In the genomic region with DNA sequence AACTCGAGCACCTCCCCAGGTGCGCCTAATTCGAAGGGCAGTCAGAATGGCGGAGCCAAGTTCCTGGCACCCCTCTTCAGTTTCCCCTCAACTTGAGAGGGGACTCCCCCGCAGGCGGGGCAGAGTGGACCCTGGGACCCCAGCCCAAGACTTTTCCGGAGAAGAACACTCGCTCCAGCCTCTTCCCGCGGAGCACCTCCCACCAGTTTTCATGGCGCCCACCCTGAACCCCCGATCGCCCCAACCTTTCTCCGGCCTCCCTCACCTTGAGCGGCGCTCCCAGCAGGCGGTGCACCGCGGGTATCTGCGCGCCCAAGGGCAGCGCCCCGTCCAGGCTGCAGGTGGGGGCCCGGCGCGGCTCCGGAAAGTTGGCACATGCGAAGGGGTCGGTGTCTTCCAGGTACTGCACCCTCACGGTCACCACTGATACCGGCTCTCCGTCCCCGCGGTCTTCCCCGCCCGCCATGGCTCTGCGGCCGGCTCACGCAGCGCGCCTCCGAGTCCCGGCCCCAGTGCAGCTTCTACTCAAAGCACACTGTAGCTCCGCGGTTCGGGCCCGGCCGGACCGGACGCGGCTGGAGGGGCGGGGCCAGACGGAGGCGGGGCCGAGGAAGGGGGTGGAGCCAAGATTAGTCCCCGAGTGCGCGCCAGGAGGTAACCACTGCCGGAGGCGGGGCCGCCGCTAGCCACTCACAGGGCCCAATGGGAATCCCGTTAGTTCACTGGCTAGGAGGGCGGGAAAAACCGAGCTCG, we compare ENCODE assay signal across 1 cellular context.
TF ChIP-seq lines count a peak whose summit lies in the region.

FHOD1 (minus strand) TSS at position 537 of the 753 bp plus-strand sequence; CDS start at position 466, 71 bp downstream.

TF ChIP-seq in HepG2, 621 proteins besides CTCF, POLR2A, EP300 and RAD21 (continued from another document and continues in another):
- TF ChIP-seq, protein P1, sequence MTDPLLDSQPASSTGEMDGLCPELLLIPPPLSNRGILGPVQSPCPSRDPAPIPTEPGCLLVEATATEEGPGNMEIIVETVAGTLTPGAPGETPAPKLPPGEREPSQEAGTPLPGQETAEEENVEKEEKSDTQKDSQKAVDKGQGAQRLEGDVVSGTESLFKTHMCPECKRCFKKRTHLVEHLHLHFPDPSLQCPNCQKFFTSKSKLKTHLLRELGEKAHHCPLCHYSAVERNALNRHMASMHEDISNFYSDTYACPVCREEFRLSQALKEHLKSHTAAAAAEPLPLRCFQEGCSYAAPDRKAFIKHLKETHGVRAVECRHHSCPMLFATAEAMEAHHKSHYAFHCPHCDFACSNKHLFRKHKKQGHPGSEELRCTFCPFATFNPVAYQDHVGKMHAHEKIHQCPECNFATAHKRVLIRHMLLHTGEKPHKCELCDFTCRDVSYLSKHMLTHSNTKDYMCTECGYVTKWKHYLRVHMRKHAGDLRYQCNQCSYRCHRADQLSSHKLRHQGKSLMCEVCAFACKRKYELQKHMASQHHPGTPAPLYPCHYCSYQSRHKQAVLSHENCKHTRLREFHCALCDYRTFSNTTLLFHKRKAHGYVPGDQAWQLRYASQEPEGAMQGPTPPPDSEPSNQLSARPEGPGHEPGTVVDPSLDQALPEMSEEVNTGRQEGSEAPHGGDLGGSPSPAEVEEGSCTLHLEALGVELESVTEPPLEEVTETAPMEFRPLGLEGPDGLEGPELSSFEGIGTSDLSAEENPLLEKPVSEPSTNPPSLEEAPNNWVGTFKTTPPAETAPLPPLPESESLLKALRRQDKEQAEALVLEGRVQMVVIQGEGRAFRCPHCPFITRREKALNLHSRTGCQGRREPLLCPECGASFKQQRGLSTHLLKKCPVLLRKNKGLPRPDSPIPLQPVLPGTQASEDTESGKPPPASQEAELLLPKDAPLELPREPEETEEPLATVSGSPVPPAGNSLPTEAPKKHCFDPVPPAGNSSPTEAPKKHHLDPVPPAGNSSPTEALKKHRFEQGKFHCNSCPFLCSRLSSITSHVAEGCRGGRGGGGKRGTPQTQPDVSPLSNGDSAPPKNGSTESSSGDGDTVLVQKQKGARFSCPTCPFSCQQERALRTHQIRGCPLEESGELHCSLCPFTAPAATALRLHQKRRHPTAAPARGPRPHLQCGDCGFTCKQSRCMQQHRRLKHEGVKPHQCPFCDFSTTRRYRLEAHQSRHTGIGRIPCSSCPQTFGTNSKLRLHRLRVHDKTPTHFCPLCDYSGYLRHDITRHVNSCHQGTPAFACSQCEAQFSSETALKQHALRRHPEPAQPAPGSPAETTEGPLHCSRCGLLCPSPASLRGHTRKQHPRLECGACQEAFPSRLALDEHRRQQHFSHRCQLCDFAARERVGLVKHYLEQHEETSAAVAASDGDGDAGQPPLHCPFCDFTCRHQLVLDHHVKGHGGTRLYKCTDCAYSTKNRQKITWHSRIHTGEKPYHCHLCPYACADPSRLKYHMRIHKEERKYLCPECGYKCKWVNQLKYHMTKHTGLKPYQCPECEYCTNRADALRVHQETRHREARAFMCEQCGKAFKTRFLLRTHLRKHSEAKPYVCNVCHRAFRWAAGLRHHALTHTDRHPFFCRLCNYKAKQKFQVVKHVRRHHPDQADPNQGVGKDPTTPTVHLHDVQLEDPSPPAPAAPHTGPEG (CRISPR knock-in tag; IDR thresholded peaks at IDR 0.05) = peak; percentile 95
- TF ChIP-seq HNRNPK (IDR thresholded peaks at IDR 0.05; ENCODE audit: low read depth, low read length, poor library complexity, severe bottlenecking) (peak; percentile 58), CBX2 (IDR thresholded peaks at IDR 0.05; ENCODE audit: low read depth, low read length) (no peak), CBX2 (CRISPR knock-in tag; IDR thresholded peaks at IDR 0.05; ENCODE audit: low read depth) (no peak), ZFP36 (IDR thresholded peaks at IDR 0.05; ENCODE audit: borderline replicate concordance, low read depth, low read length, partially characterized antibody) (no peak), GFI1 (CRISPR knock-in tag; IDR thresholded peaks at IDR 0.05; ENCODE audit: borderline replicate concordance) (no peak), SKI (IDR thresholded peaks at IDR 0.05; ENCODE audit: partially characterized antibody) (no peak), FOXO1 (CRISPR knock-in tag; IDR thresholded peaks at IDR 0.05) (peak; percentile 29; the same call in 1 of the 2 replicates), ZNF317 (CRISPR knock-in tag; IDR thresholded peaks at IDR 0.05) (no peak), PRDM4 (CRISPR knock-in tag; IDR thresholded peaks at IDR 0.05; ENCODE audit: borderline replicate concordance) (no peak), ZIK1 (CRISPR knock-in tag; IDR thresholded peaks at IDR 0.05; ENCODE audit: borderline replicate concordance, low read depth) (no peak; the same call in 1 of the 2 replicates), ARID2 (CRISPR knock-in tag; IDR thresholded peaks at IDR 0.05; ENCODE audit: borderline replicate concordance) (peak; percentile 90; the same call in 1 of the 2 replicates), SNAPC4 (CRISPR knock-in tag; IDR thresholded peaks at IDR 0.05) (0 out of 2 replicates have a peak, but pooled peaks have one; percentile 21), PHF8 (CRISPR knock-in tag; IDR thresholded peaks at IDR 0.05) (peak; percentile 81), SRY (CRISPR knock-in tag; IDR thresholded peaks at IDR 0.05) (0 out of 2 replicates have a peak, but pooled peaks have one; percentile 73), ZC3H4 (CRISPR knock-in tag; IDR thresholded peaks at IDR 0.05; ENCODE audit: borderline replicate concordance) (no peak), NFIC (IDR thresholded peaks at IDR 0.05; ENCODE audit: low read length) (no peak), ZNF24 (IDR thresholded peaks at IDR 0.05) (no peak)
- TF ChIP-seq, protein P2, sequence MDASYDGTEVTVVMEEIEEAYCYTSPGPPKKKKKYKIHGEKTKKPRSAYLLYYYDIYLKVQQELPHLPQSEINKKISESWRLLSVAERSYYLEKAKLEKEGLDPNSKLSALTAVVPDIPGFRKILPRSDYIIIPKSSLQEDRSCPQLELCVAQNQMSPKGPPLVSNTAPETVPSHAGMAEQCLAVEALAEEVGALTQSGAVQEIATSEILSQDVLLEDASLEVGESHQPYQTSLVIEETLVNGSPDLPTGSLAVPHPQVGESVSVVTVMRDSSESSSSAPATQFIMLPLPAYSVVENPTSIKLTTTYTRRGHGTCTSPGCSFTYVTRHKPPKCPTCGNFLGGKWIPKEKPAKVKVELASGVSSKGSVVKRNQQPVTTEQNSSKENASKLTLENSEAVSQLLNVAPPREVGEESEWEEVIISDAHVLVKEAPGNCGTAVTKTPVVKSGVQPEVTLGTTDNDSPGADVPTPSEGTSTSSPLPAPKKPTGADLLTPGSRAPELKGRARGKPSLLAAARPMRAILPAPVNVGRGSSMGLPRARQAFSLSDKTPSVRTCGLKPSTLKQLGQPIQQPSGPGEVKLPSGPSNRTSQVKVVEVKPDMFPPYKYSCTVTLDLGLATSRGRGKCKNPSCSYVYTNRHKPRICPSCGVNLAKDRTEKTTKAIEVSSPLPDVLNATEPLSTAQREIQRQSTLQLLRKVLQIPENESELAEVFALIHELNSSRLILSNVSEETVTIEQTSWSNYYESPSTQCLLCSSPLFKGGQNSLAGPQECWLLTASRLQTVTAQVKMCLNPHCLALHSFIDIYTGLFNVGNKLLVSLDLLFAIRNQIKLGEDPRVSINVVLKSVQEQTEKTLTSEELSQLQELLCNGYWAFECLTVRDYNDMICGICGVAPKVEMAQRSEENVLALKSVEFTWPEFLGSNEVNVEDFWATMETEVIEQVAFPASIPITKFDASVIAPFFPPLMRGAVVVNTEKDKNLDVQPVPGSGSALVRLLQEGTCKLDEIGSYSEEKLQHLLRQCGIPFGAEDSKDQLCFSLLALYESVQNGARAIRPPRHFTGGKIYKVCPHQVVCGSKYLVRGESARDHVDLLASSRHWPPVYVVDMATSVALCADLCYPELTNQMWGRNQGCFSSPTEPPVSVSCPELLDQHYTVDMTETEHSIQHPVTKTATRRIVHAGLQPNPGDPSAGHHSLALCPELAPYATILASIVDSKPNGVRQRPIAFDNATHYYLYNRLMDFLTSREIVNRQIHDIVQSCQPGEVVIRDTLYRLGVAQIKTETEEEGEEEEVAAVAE (CRISPR knock-in tag; IDR thresholded peaks at IDR 0.05; ENCODE audit: borderline replicate concordance) = peak; percentile 92; the same call in 1 of the 2 replicates
- TF ChIP-seq, protein P3, sequence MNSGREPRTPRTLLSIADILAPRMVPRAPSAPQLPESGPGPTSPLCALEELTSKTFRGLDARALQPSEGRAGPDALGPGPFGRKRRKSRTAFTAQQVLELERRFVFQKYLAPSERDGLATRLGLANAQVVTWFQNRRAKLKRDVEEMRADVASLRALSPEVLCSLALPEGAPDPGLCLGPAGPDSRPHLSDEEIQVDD (CRISPR knock-in tag; IDR thresholded peaks at IDR 0.05; ENCODE audit: borderline replicate concordance) = peak; percentile 62; the same call in 1 of the 2 replicates
- TF ChIP-seq, protein P4, sequence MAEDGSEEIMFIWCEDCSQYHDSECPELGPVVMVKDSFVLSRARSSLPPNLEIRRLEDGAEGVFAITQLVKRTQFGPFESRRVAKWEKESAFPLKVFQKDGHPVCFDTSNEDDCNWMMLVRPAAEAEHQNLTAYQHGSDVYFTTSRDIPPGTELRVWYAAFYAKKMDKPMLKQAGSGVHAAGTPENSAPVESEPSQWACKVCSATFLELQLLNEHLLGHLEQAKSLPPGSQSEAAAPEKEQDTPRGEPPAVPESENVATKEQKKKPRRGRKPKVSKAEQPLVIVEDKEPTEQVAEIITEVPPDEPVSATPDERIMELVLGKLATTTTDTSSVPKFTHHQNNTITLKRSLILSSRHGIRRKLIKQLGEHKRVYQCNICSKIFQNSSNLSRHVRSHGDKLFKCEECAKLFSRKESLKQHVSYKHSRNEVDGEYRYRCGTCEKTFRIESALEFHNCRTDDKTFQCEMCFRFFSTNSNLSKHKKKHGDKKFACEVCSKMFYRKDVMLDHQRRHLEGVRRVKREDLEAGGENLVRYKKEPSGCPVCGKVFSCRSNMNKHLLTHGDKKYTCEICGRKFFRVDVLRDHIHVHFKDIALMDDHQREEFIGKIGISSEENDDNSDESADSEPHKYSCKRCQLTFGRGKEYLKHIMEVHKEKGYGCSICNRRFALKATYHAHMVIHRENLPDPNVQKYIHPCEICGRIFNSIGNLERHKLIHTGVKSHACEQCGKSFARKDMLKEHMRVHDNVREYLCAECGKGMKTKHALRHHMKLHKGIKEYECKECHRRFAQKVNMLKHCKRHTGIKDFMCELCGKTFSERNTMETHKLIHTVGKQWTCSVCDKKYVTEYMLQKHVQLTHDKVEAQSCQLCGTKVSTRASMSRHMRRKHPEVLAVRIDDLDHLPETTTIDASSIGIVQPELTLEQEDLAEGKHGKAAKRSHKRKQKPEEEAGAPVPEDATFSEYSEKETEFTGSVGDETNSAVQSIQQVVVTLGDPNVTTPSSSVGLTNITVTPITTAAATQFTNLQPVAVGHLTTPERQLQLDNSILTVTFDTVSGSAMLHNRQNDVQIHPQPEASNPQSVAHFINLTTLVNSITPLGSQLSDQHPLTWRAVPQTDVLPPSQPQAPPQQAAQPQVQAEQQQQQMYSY (CRISPR knock-in tag; IDR thresholded peaks at IDR 0.05) = no peak
